21 cellular contexts compared by ENCODE assay signal in genomic region chr5:109757490-109757889, GRCh38.
"Had no signal": no experiment of that assay in that cellular context is flagged by ENCODE, and none has a peak within 500 bp of the region (broad histone marks: within the 10 kb centered on the region; RNA-seq: fewer than 3 reads in every experiment).

No MANE protein-coding gene starts in this region.

- H3K4me3 ChIP-seq: gastroesophageal sphincter, pancreas, right atrium auricular region, spleen, tibial nerve had no signal

- H3K9me3 ChIP-seq: pancreas, right atrium auricular region had no signal

- H3K4me3 Mint-ChIP-seq: activated CD4-positive, alpha-beta memory T cell treated with anti-CD3 and anti-CD28 coated beads for 36 hours; activated CD4-positive, alpha-beta T cell treated with anti-CD3 and anti-CD28 coated beads, Interleukin-2, amount 10 ng/mL, durations not matched to agents 24 days and 14 days; activated T-cell treated with anti-CD3 and anti-CD28 coated beads, Interleukin-2, amount 50 U/mL, for 4 hours had no signal

- H3K27me3 Mint-ChIP-seq: activated CD4-positive, alpha-beta memory T cell treated with anti-CD3 and anti-CD28 coated beads for 36 hours; activated CD4-positive, alpha-beta T cell treated with anti-CD3 and anti-CD28 coated beads, Interleukin-2, amount 10 ng/mL, durations not matched to agents 24 days and 14 days had no signal

- H3K27me3 ChIP-seq: gastroesophageal sphincter, pancreas, right atrium auricular region, spleen, tibial nerve had no signal

- DNase-seq: activated CD4-positive, alpha-beta memory T cell treated with anti-CD3 and anti-CD28 coated beads for 36 hours; activated CD4-positive, alpha-beta T cell treated with anti-CD3 and anti-CD28 coated beads, Interleukin-2, amount 10 ng/mL, durations not matched to agents 24 days and 14 days; activated naive CD4-positive, alpha-beta T cell; activated T-cell treated with anti-CD3 and anti-CD28 coated beads, Interleukin-2, amount 50 U/mL, for 4 hours; effector CD8-positive, alpha-beta T cell; erythroblast; head of caudate nucleus; hippocampal formation; left cardiac atrium; left ventricle myocardium superior; pancreas; spleen; stimulated activated naive CD4-positive, alpha-beta T cell treated with Interleukin-2 at 50 U/mL for 16 hours; T-helper 9 cell; WERI-Rb-1 had no signal

- H3K27ac ChIP-seq: gastroesophageal sphincter, pancreas, right atrium auricular region, spleen, tibial nerve, WERI-Rb-1 had no signal

- H3K4me1 ChIP-seq: gastroesophageal sphincter, tibial nerve had no signal

- ATAC-seq: activated CD4-positive, CD25-positive, alpha-beta regulatory T cell treated with anti-CD3 and anti-CD28 coated beads, Interleukin-2, amount 50 U/mL, for 24 hours; activated naive CD4-positive, alpha-beta T cell treated with anti-CD3 and anti-CD28 coated beads, Interleukin-2, amount 50 U/mL, for 72 hours; activated T-cell treated with anti-CD3 and anti-CD28 coated beads, Interleukin-2, amount 50 U/mL, for 4 hours; gastroesophageal sphincter; left cardiac atrium; pancreas had no signal

- H3K27ac Mint-ChIP-seq: activated CD4-positive, alpha-beta memory T cell treated with anti-CD3 and anti-CD28 coated beads for 36 hours; activated CD4-positive, alpha-beta T cell treated with anti-CD3 and anti-CD28 coated beads, Interleukin-2, amount 10 ng/mL, durations not matched to agents 24 days and 14 days; activated naive CD4-positive, alpha-beta T cell treated with anti-CD3 and anti-CD28 coated beads, Interleukin-2, amount 50 U/mL, for 72 hours; activated T-helper 2 cell treated with anti-CD3 and anti-CD28 coated beads, Interferon-gamma antibody, Interleukin-2, Interleukin-4, amounts not matched to agents 10 μg/mL and 5 μg/mL and 100 μg/mL, durations not matched to agents 14 hours and 24 hours and 36 hours had no signal
